ENCODE assay signal across 16 cellular contexts in the genomic region with DNA sequence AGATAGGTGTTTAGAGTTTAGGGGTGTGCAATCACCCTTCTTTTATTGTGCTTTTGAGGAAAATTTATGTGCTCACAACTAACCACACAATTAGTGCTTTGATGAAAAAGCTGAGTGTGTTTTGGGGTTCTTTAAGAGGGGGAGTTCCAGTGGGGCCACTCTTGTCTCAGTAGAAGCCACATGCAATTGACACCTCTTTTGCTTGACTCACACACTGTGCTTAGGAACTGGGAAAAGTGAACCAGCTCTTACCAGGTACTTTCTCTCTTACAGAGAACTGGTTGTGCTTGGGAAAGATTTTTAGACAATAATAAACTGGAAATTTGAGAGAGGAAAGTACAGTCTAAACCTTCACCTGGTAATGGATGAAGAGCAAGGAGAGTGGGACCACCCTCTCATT. TPM values are rescaled to one million over a fixed set of nuclear protein-coding genes. Genes with fewer than 3 reads are reported as not detected.
DNase-seq lines count a peak whose midpoint lies in the region; ATAC-seq lines count a peak whose summit lies in the region.
"Had no signal": no experiment of that assay in that cellular context is flagged by ENCODE, and none has a peak within 500 bp of the region (broad histone marks: within the 10 kb centered on the region; RNA-seq: fewer than 3 reads in every experiment).

No MANE protein-coding gene starts in this region.

- DNase-seq in activated CD4-positive, alpha-beta T cell treated with anti-CD3 and anti-CD28 coated beads for 36 hours: no peak
- DNase-seq in activated CD4-positive, alpha-beta T cell treated with anti-CD3 and anti-CD28 coated beads for 4 hours: no peak
- no peak for DNase-seq in activated T-cell treated with anti-CD3 and anti-CD28 coated beads, Interleukin-2, amount 50 U/mL, for 72 hours
- DNase-seq in activated T-cell treated with anti-CD3 and anti-CD28 coated beads for 4 hours (no peak), NCI-H82 (lab: John Stamatoyannopoulos, UW) (no peak)
- no peak for DNase-seq in stimulated activated naive CD8-positive, alpha-beta T cell treated with anti-CD3 and anti-CD28 coated beads, Interleukin-15, amount 100 ng/mL, for 72 hours
- DNase-seq: Caco-2; CD4-positive, CD25-positive, alpha-beta regulatory T cell; CD8-positive, alpha-beta T cell; DMS153; DND-41; GM23248; H7; HCEC 1CT had no signal

- intact Hi-C loops in activated CD4-positive, alpha-beta T cell treated with anti-CD3 and anti-CD28 coated beads for 36 hours (cut with DNase I, micrococcal nuclease): no loop called here

- H3K36me3 Mint-ChIP-seq in activated CD4-positive, alpha-beta T cell treated with anti-CD3 and anti-CD28 coated beads for 36 hours (ENCODE audit: low read depth): no peaks in the 10 kb centered on the region
- no peaks in the 10 kb centered on the region for H3K36me3 Mint-ChIP-seq in activated T-cell treated with anti-CD3 and anti-CD28 coated beads, Interleukin-2, amount 50 U/mL, for 72 hours (ENCODE audit: insufficient read depth in 2 of 2)
- H3K36me3 Mint-ChIP-seq in activated T-helper 17 cell treated with anti-CD3 and anti-CD28 coated beads, Interleukin-2, amount 50 U/mL, for 72 hours (ENCODE audit: low read depth): no peaks in the 10 kb centered on the region
- H3K36me3 Mint-ChIP-seq: CD4-positive, CD25-positive, alpha-beta regulatory T cell; CD8-positive, alpha-beta T cell had no signal

- no peak overlapping the region for H3K27ac Mint-ChIP-seq in activated CD4-positive, alpha-beta T cell treated with anti-CD3 and anti-CD28 coated beads for 36 hours
- H3K27ac Mint-ChIP-seq in activated T-cell treated with anti-CD3 and anti-CD28 coated beads, Interleukin-2, amount 50 U/mL, for 72 hours: no peak overlapping the region
- no peak overlapping the region for H3K27ac Mint-ChIP-seq in activated T-helper 17 cell treated with anti-CD3 and anti-CD28 coated beads, Interleukin-2, amount 50 U/mL, for 72 hours
- no peak overlapping the region for H3K27ac Mint-ChIP-seq in stimulated activated naive CD8-positive, alpha-beta T cell treated with anti-CD3 and anti-CD28 coated beads, Interleukin-15, amount 100 ng/mL, for 72 hours
- H3K27ac Mint-ChIP-seq: B cell; CD4-positive, CD25-positive, alpha-beta regulatory T cell; CD8-positive, alpha-beta T cell had no signal

- H3K9me3 Mint-ChIP-seq in activated CD4-positive, alpha-beta T cell treated with anti-CD3 and anti-CD28 coated beads for 36 hours (ENCODE audit: low read depth): no peaks in the 10 kb centered on the region
- H3K9me3 Mint-ChIP-seq in activated T-cell treated with anti-CD3 and anti-CD28 coated beads, Interleukin-2, amount 50 U/mL, for 72 hours: no peaks in the 10 kb centered on the region
- H3K9me3 Mint-ChIP-seq in activated T-helper 17 cell treated with anti-CD3 and anti-CD28 coated beads, Interleukin-2, amount 50 U/mL, for 72 hours: no peaks in the 10 kb centered on the region
- H3K9me3 Mint-ChIP-seq in stimulated activated naive CD8-positive, alpha-beta T cell treated with anti-CD3 and anti-CD28 coated beads, Interleukin-15, amount 100 ng/mL, for 72 hours: no peaks in the 10 kb centered on the region
- H3K9me3 Mint-ChIP-seq: CD8-positive, alpha-beta T cell had no signal

- CTCF ChIA-PET in activated CD4-positive, alpha-beta T cell treated with anti-CD3 and anti-CD28 coated beads for 36 hours (lab: Charles Lee): interaction anchor here (1.0 kb wide), 1 partner anchor 11 kb away, joined by 3 read pairs; no protein-coding TSS in a partner anchor

- peaks cover 17% of the 10 kb centered on the region for H3K27me3 Mint-ChIP-seq in activated CD4-positive, alpha-beta T cell treated with anti-CD3 and anti-CD28 coated beads for 36 hours
- H3K27me3 Mint-ChIP-seq in activated T-cell treated with anti-CD3 and anti-CD28 coated beads, Interleukin-2, amount 50 U/mL, for 72 hours (ENCODE audit: low read depth): peaks cover 17% of the 10 kb centered on the region
- H3K27me3 Mint-ChIP-seq in activated T-helper 17 cell treated with anti-CD3 and anti-CD28 coated beads, Interleukin-2, amount 50 U/mL, for 72 hours: peaks cover 13% of the 10 kb centered on the region
- H3K27me3 Mint-ChIP-seq in stimulated activated naive CD8-positive, alpha-beta T cell treated with anti-CD3 and anti-CD28 coated beads, Interleukin-15, amount 100 ng/mL, for 72 hours: peaks cover 18% of the 10 kb centered on the region

- ATAC-seq in activated CD4-positive, alpha-beta T cell treated with anti-CD3 and anti-CD28 coated beads for 36 hours: peak; percentile 36
- peak; percentile 49 to 57 for ATAC-seq in activated T-cell treated with anti-CD3 and anti-CD28 coated beads, Interleukin-2, amount 50 U/mL, for 72 hours (replicated peaks in 1 of 2)
- ATAC-seq in activated T-helper 17 cell treated with anti-CD3 and anti-CD28 coated beads, Interleukin-2, amount 50 U/mL, for 72 hours (replicated peaks): peak; percentile 29
- ATAC-seq in stimulated activated naive CD8-positive, alpha-beta T cell treated with anti-CD3 and anti-CD28 coated beads, Interleukin-15, amount 100 ng/mL, for 72 hours: peak; percentile 56
- ATAC-seq: CD8-positive, alpha-beta T cell had no signal

- peaks cover 5% of the 10 kb centered on the region for H3K4me1 Mint-ChIP-seq in activated CD4-positive, alpha-beta T cell treated with anti-CD3 and anti-CD28 coated beads for 36 hours
- peaks cover 23% of the 10 kb centered on the region for H3K4me1 Mint-ChIP-seq in activated T-cell treated with anti-CD3 and anti-CD28 coated beads, Interleukin-2, amount 50 U/mL, for 72 hours (ENCODE audit: low read depth)
- H3K4me1 Mint-ChIP-seq in activated T-helper 17 cell treated with anti-CD3 and anti-CD28 coated beads, Interleukin-2, amount 50 U/mL, for 72 hours: no peaks in the 10 kb centered on the region
- H3K4me1 Mint-ChIP-seq in stimulated activated naive CD8-positive, alpha-beta T cell treated with anti-CD3 and anti-CD28 coated beads, Interleukin-15, amount 100 ng/mL, for 72 hours: peaks cover 15% of the 10 kb centered on the region
- H3K4me1 Mint-ChIP-seq: B cell; CD4-positive, CD25-positive, alpha-beta regulatory T cell had no signal

- no peak overlapping the region for H3K4me3 Mint-ChIP-seq in activated CD4-positive, alpha-beta T cell treated with anti-CD3 and anti-CD28 coated beads for 36 hours
- H3K4me3 Mint-ChIP-seq in activated T-cell treated with anti-CD3 and anti-CD28 coated beads, Interleukin-2, amount 50 U/mL, for 72 hours: no peak overlapping the region
- no peak overlapping the region for H3K4me3 Mint-ChIP-seq in activated T-helper 17 cell treated with anti-CD3 and anti-CD28 coated beads, Interleukin-2, amount 50 U/mL, for 72 hours
- H3K4me3 Mint-ChIP-seq in stimulated activated naive CD8-positive, alpha-beta T cell treated with anti-CD3 and anti-CD28 coated beads, Interleukin-15, amount 100 ng/mL, for 72 hours: no peak overlapping the region
- H3K4me3 Mint-ChIP-seq: B cell; CD4-positive, CD25-positive, alpha-beta regulatory T cell; CD8-positive, alpha-beta T cell had no signal

- POLR2A ChIA-PET in activated CD4-positive, alpha-beta T cell treated with anti-CD3 and anti-CD28 coated beads for 36 hours (lab: Charles Lee): no interaction called here

RNA-seq across cellular contexts. Expression of gene YBX3, which starts 12.3 kb away (rescaled TPM):
- 100 to 1,000 TPM; 157 to 175 TPM for total RNA-seq in activated CD4-positive, alpha-beta T cell treated with anti-CD3 and anti-CD28 coated beads for 36 hours
- 100 to 1,000 TPM; 108 to 132 TPM for total RNA-seq in activated T-cell treated with anti-CD3 and anti-CD28 coated beads, Interleukin-2, amount 50 U/mL, for 72 hours
- total RNA-seq in activated T-helper 17 cell treated with anti-CD3 and anti-CD28 coated beads, Interleukin-2, amount 50 U/mL, for 72 hours: 10 to 100 TPM; 23.7 to 81.0 TPM
